In genomic region chr4:83738895-83739294, GRCh38 we compare ENCODE assay signal across 32 cellular contexts.
"Had no signal": no experiment of that assay in that cellular context is flagged by ENCODE, and none has a peak within 500 bp of the region (broad histone marks: within the 10 kb centered on the region; RNA-seq: fewer than 3 reads in every experiment).

No MANE protein-coding gene starts in this region.

- DNase-seq: activated B cell treated with CpG ODN at 0.5 μM for 24 hours; activated CD4-positive, alpha-beta memory T cell treated with anti-CD3 and anti-CD28 coated beads for 36 hours; activated CD4-positive, alpha-beta T cell treated with anti-CD3 and anti-CD28 coated beads for 4 hours; activated CD4-positive, alpha-beta T cell treated with anti-CD3 and anti-CD28 coated beads, Interleukin-2, amount 10 ng/mL, durations not matched to agents 24 days and 14 days; activated CD4-positive, alpha-beta T cell treated with anti-CD3 and anti-CD28 coated beads, Interleukin-2, amount 50 U/mL, for 1 hour; activated CD4-positive, alpha-beta T cell treated with anti-CD3 and anti-CD28 coated beads, Interleukin-2, amount 50 U/mL, for 4 hours; activated CD4-positive, CD25-positive, alpha-beta regulatory T cell treated with anti-CD3 and anti-CD28 coated beads, Interleukin-2, amount 50 U/mL, for 72 hours; activated CD8-positive, alpha-beta memory T cell treated with anti-CD3 and anti-CD28 coated beads, Interleukin-2, amount 50 U/mL, for 4 hours; activated CD8-positive, alpha-beta T cell treated with anti-CD3 and anti-CD28 coated beads for 36 hours; activated effector memory CD4-positive, alpha-beta T cell treated with anti-CD3 and anti-CD28 coated beads, Interleukin-2, amount 50 U/mL, for 16 hours; activated gamma-delta T cell treated with Interleukin-2 at 50 U/mL for 16 hours; activated naive CD4-positive, alpha-beta T cell; activated naive CD4-positive, alpha-beta T cell treated with anti-CD3 and anti-CD28 coated beads for 36 hours; activated naive CD4-positive, alpha-beta T cell treated with anti-CD3 and anti-CD28 coated beads, Interleukin-2, amount 50 U/mL, for 16 hours; activated naive CD8-positive, alpha-beta T cell treated with anti-CD3 and anti-CD28 coated beads for 36 hours; activated T-cell treated with anti-CD3 and anti-CD28 coated beads for 4 hours; activated T-cell treated with anti-CD3 and anti-CD28 coated beads, Interleukin-2, amount 50 U/mL, for 1 hour; activated T-cell treated with anti-CD3 and anti-CD28 coated beads, Interleukin-2, amount 50 U/mL, for 4 hours; activated T-cell treated with anti-CD3 and anti-CD28 coated beads, Interleukin-2, amount 50 U/mL, for 72 hours; adrenal gland; amniotic stem cell; aorta; body of pancreas; brain microvascular endothelial cell; central memory CD4-positive, alpha-beta T cell; T-helper 1 cell; T-helper 2 cell; T-helper 9 cell had no signal

- H3K27ac ChIP-seq: adrenal gland, body of pancreas, brain microvascular endothelial cell, breast epithelium, VCaP had no signal

- H3K27me3 ChIP-seq: adrenal gland, body of pancreas, brain microvascular endothelial cell, breast epithelium had no signal

- ATAC-seq: activated CD8-positive, alpha-beta T cell treated with anti-CD3 and anti-CD28 coated beads for 36 hours; activated naive CD4-positive, alpha-beta T cell treated with anti-CD3 and anti-CD28 coated beads, Interleukin-2, amount 50 U/mL, for 72 hours; activated T-cell treated with anti-CD3 and anti-CD28 coated beads, Interleukin-2, amount 50 U/mL, for 4 hours; activated T-cell treated with anti-CD3 and anti-CD28 coated beads, Interleukin-2, amount 50 U/mL, for 72 hours; activated T-helper 17 cell treated with anti-CD3 and anti-CD28 coated beads, Interleukin-2, amount 50 U/mL, for 72 hours; body of pancreas had no signal

- H3K9me3 ChIP-seq: adrenal gland, body of pancreas, breast epithelium had no signal

- H3K4me3 ChIP-seq: adrenal gland, body of pancreas, breast epithelium had no signal

- H3K36me3 ChIP-seq: adrenal gland, brain microvascular endothelial cell, breast epithelium had no signal

- H3K4me1 ChIP-seq: adrenal gland, body of pancreas, breast epithelium had no signal
